ENCODE assay signal across 27 cellular contexts in the genomic region with DNA sequence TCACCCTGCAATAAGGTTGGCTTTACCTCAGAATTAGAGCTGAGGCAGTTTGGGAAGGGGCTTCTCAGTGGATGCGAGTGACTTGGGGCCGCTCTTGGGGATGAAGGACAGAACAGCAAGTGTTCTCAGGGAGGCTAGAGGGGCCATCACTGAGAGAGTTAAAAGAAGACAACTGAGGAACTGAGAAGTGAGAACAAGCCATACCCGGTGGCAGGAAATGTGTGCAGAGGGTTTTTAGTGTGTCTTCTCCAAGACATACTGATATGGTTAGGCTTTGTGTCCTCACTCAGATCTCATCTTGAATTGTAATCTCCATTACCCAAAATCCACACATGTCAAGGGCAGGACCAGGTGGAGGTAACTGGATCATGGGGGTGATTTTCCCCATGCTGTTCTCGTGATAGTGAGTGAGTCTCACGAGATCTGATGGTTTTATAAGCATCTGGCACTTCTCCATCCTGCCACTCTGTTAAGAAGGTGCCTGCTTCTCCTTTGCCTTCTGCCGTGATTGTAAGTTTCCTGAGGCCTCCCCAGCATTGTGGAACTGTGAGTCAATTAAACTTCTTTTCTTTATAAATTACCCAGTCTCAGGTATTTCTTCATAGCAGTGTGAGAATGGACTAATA.
"Had no signal": no experiment of that assay in that cellular context is flagged by ENCODE, and none has a peak within 500 bp of the region (broad histone marks: within the 10 kb centered on the region; RNA-seq: fewer than 3 reads in every experiment).

No MANE protein-coding gene starts in this region.

- H3K9me3 ChIP-seq: Peyer's patch had no signal

- H3K4me3 Mint-ChIP-seq: activated CD4-positive, alpha-beta T cell treated with anti-CD3 and anti-CD28 coated beads, Interleukin-2, amount 10 ng/mL, durations not matched to agents 7 days and 5 days; activated CD8-positive, alpha-beta T cell treated with anti-CD3 and anti-CD28 coated beads for 36 hours; activated naive CD4-positive, alpha-beta T cell treated with anti-CD3 and anti-CD28 coated beads, Interleukin-2, amount 10 ng/mL, durations not matched to agents 7 days and 5 days; activated naive CD8-positive, alpha-beta T cell treated with anti-CD3 and anti-CD28 coated beads for 36 hours; activated T-cell treated with anti-CD3 and anti-CD28 coated beads, Interleukin-2, amount 50 U/mL, for 72 hours; T-helper 17 cell; WTC11 had no signal

- H3K27ac ChIP-seq: Peyer's patch had no signal

- H3K9me3 Mint-ChIP-seq: activated CD8-positive, alpha-beta T cell treated with anti-CD3 and anti-CD28 coated beads for 36 hours; activated naive CD4-positive, alpha-beta T cell treated with anti-CD3 and anti-CD28 coated beads, Interleukin-2, amount 10 ng/mL, durations not matched to agents 7 days and 5 days; activated naive CD8-positive, alpha-beta T cell treated with anti-CD3 and anti-CD28 coated beads for 36 hours; activated T-helper 2 cell treated with anti-CD3 and anti-CD28 coated beads, Interferon-gamma antibody, Interleukin-2, Interleukin-4, amounts not matched to agents 10 μg/mL and 5 μg/mL and 100 μg/mL, durations not matched to agents 14 hours and 24 hours and 36 hours had no signal

- ATAC-seq: activated CD8-positive, alpha-beta T cell treated with anti-CD3 and anti-CD28 coated beads for 36 hours; activated T-cell treated with anti-CD3 and anti-CD28 coated beads, Interleukin-2, amount 50 U/mL, for 72 hours; T-helper 17 cell; WTC11 had no signal

- H3K4me3 ChIP-seq: Peyer's patch had no signal

- H3K4me1 Mint-ChIP-seq: WTC11 had no signal

- H3K36me3 Mint-ChIP-seq: activated naive CD8-positive, alpha-beta T cell treated with anti-CD3 and anti-CD28 coated beads for 36 hours; WTC11 had no signal

- H3K36me3 ChIP-seq: Peyer's patch had no signal

- H3K27me3 Mint-ChIP-seq: activated CD4-positive, alpha-beta T cell treated with anti-CD3 and anti-CD28 coated beads, Interleukin-2, amount 10 ng/mL, durations not matched to agents 7 days and 5 days; activated naive CD4-positive, alpha-beta T cell treated with anti-CD3 and anti-CD28 coated beads, Interleukin-2, amount 10 ng/mL, durations not matched to agents 7 days and 5 days had no signal

- H3K4me1 ChIP-seq: Peyer's patch had no signal

- H3K27ac Mint-ChIP-seq: activated CD4-positive, alpha-beta T cell treated with anti-CD3 and anti-CD28 coated beads, Interleukin-2, amount 10 ng/mL, durations not matched to agents 7 days and 5 days; activated CD8-positive, alpha-beta T cell treated with anti-CD3 and anti-CD28 coated beads for 36 hours; activated naive CD4-positive, alpha-beta T cell treated with anti-CD3 and anti-CD28 coated beads, Interleukin-2, amount 10 ng/mL, durations not matched to agents 7 days and 5 days; activated naive CD8-positive, alpha-beta T cell treated with anti-CD3 and anti-CD28 coated beads for 36 hours; activated T-cell treated with anti-CD3 and anti-CD28 coated beads, Interleukin-2, amount 50 U/mL, for 72 hours; activated T-helper 2 cell treated with anti-CD3 and anti-CD28 coated beads, Interferon-gamma antibody, Interleukin-2, Interleukin-4, amounts not matched to agents 10 μg/mL and 5 μg/mL and 100 μg/mL, durations not matched to agents 14 hours and 24 hours and 36 hours; T-helper 17 cell; WTC11 had no signal

- DNase-seq: activated CD4-positive, alpha-beta T cell treated with anti-CD3 and anti-CD28 coated beads, Interleukin-2, amount 10 ng/mL, durations not matched to agents 7 days and 5 days; activated CD4-positive, CD25-positive, alpha-beta regulatory T cell treated with anti-CD3 and anti-CD28 coated beads, Interleukin-2, amount 50 U/mL, for 72 hours; activated CD8-positive, alpha-beta memory T cell treated with anti-CD3 and anti-CD28 coated beads, Interleukin-2, amount 50 U/mL, for 4 hours; activated CD8-positive, alpha-beta T cell treated with anti-CD3 and anti-CD28 coated beads for 36 hours; activated gamma-delta T cell treated with Interleukin-2 at 50 U/mL for 16 hours; activated naive CD4-positive, alpha-beta T cell treated with anti-CD3 and anti-CD28 coated beads, Interleukin-2, amount 10 ng/mL, durations not matched to agents 7 days and 5 days; activated naive CD8-positive, alpha-beta T cell treated with anti-CD3 and anti-CD28 coated beads for 36 hours; activated T-cell treated with anti-CD3 and anti-CD28 coated beads, Interleukin-2, amount 50 U/mL, for 72 hours; anterior cingulate cortex; caudate nucleus; cortex of kidney; MV-4-11; NCI-H1092 treated with DMSO at 0.1 percent for 48 hours; NCI-H1417 treated with DMSO at 0.1 percent for 48 hours; NCI-H1694; NCI-H2029; NCI-H2107; NCI-H2171 treated with DMSO at 0.1 percent for 48 hours; NCI-H226; NCI-H526; NCI-H774; Peyer's patch; SHP77 treated with DMSO at 0.1 percent for 48 hours; T-helper 17 cell; T-helper 9 cell had no signal

- H3K27me3 ChIP-seq: Peyer's patch had no signal
